Comparison of ENCODE assay signal across 8 cellular contexts in genomic region chr15:49556437-49556836, GRCh38.
"Had no signal": no experiment of that assay in that cellular context is flagged by ENCODE, and none has a peak within 500 bp of the region (broad histone marks: within the 10 kb centered on the region; RNA-seq: fewer than 3 reads in every experiment).

No MANE protein-coding gene starts in this region.

- H3K4me3 ChIP-seq: K562 had no signal

- H3K4me3 Mint-ChIP-seq: IgD-negative memory B cell had no signal

- FAIRE-seq: HepG2, HTR-8/SVneo, K562 had no signal

- H3K27ac ChIP-seq: HL-60 had no signal

- H3K27ac Mint-ChIP-seq: IgD-negative memory B cell had no signal

- DNase-seq: IMR-90, KBM-7, KG1 had no signal

- H3K4me1 Mint-ChIP-seq: IgD-negative memory B cell had no signal

- ATAC-seq: HepG2, K562 had no signal
